In the genomic region with DNA sequence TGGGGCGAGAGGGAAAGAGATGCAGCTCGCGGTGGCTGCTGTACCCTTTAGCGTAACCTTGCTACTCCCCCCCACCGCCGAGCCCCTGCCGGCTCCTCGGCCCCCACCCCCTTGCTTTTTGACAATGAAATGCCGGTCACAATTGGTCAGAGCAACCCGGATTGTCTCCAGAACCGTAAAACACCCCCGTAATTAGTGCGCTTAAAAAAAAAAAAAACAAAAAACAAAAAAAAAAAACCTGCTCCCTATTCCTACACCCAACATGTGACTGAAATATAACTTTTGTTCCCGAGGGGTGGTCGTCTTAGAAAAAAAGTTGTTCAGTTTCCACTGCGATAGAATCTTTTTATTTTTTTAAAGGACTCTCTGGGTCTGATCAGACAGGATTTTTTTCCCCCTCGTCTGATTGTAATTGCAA, we compare ENCODE assay signal across 8 cellular contexts. TPM values are rescaled to one million over a fixed set of nuclear protein-coding genes. Genes with fewer than 3 reads are reported as not detected.
DNase-seq lines count a peak whose midpoint lies in the region; ATAC-seq lines count a peak whose summit lies in the region.

No MANE protein-coding gene starts in this region.

- ATAC-seq in central memory CD8-positive, alpha-beta T cell (replicated peaks; ENCODE audit: extremely low read depth, poor library complexity, severe bottlenecking), result no peak
- ATAC-seq in naive B cell (ENCODE audit: low read depth in 2 of 2) (no peak), HG03159 (IDR thresholded peaks at IDR 0.05; ENCODE audit: unreplicated experiment) (no peak)

- peaks cover 49% of the 10 kb centered on the region for H3K4me1 Mint-ChIP-seq in central memory CD8-positive, alpha-beta T cell
- peaks cover 45 to 51% (median 48%) of the 10 kb centered on the region in 3 donors for H3K4me1 Mint-ChIP-seq in naive B cell

- peaks cover 25% of the 10 kb centered on the region for H3K36me3 Mint-ChIP-seq in central memory CD8-positive, alpha-beta T cell (ENCODE audit: insufficient read depth)
- peaks cover 0 to 11% of the 10 kb centered on the region in 2 donors for H3K36me3 Mint-ChIP-seq in naive B cell

- H3K4me3 Mint-ChIP-seq in central memory CD8-positive, alpha-beta T cell, result peak overlapping the region; percentile 93
- H3K4me3 Mint-ChIP-seq in naive B cell, result peak overlapping the region; percentile 89 to 99 (median 97)

- H3K9me3 Mint-ChIP-seq in central memory CD8-positive, alpha-beta T cell, result no peaks in the 10 kb centered on the region
- no peaks in the 10 kb centered on the region for H3K9me3 Mint-ChIP-seq in naive B cell

- no peaks in the 10 kb centered on the region for H3K27me3 Mint-ChIP-seq in central memory CD8-positive, alpha-beta T cell
- H3K27me3 Mint-ChIP-seq in naive B cell, result no peaks in the 10 kb centered on the region

- DNase-seq in CD1c-positive myeloid dendritic cell (ENCODE audit: extremely low spot score) (peak; percentile 65), NCI-H146 (lab: John Stamatoyannopoulos, UW) (peak; percentile 85), naive B cell (no peak), NCI-H510A (lab: John Stamatoyannopoulos, UW) (no peak), NCI-H526 (lab: John Stamatoyannopoulos, UW) (no peak)
- DNase-seq in central memory CD8-positive, alpha-beta T cell (ENCODE audit: low spot score in 2 of 2), result no peak
- DNase-seq in stimulated activated CD4-positive, alpha-beta T cell treated with anti-CD3 and anti-CD28 coated beads, Interleukin-2, amount 100 ng/mL, for 48 hours, result no peak

- H3K27ac Mint-ChIP-seq in central memory CD8-positive, alpha-beta T cell (ENCODE audit: low read depth), result peak overlapping the region; percentile 91
- peak overlapping the region; percentile 96 to 99 (median 98) for H3K27ac Mint-ChIP-seq in naive B cell

RNA-seq across cellular contexts. Expression of a gene that starts 0.8 kb away (rescaled TPM):
- 1 to 10 TPM; 3.7 to 9.6 (median 6.6) TPM for polyA plus RNA-seq in naive B cell (ENCODE audit: low read depth in 6 of 6)

Comparison
In these comparisons a context has a peak if more than half of its experiments do, and no peak if none do; other contexts are left out.
1. DNase-seq: peak in CD1c-positive myeloid dendritic cell (single experiment) and NCI-H146 (single experiment); none in central memory CD8-positive, alpha-beta T cell (0 of 2), naive B cell (single experiment), NCI-H510A (single experiment), NCI-H526 (0 of 2) and stimulated activated CD4-positive, alpha-beta T cell treated with anti-CD3 and anti-CD28 coated beads, Interleukin-2, amount 100 ng/mL, for 48 hours (0 of 2).